ENCODE assay signal across 8 cellular contexts in genomic region chr19:16495982-16496612, GRCh38. TPM values are rescaled to one million over a fixed set of nuclear protein-coding genes. Genes with fewer than 3 reads are reported as not detected.
DNase-seq lines count a peak whose midpoint lies in the region; ATAC-seq, FAIRE-seq and TF ChIP-seq lines count a peak whose summit lies in the region.

C19orf44 (plus strand) TSS chr19:16496394; CDS start chr19:16500793, 4,399 bp downstream.
A gene with protein sequence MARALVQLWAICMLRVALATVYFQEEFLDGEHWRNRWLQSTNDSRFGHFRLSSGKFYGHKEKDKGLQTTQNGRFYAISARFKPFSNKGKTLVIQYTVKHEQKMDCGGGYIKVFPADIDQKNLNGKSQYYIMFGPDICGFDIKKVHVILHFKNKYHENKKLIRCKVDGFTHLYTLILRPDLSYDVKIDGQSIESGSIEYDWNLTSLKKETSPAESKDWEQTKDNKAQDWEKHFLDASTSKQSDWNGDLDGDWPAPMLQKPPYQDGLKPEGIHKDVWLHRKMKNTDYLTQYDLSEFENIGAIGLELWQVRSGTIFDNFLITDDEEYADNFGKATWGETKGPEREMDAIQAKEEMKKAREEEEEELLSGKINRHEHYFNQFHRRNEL (minus strand): TSS chr19:16496167. CDS start chr19:16496129, 38 bp downstream.

- H3K27ac ChIP-seq in adrenal gland (peak within 1 kb of the TSS in 3 of 5 donors; percentile 40 to 70 (median 59)), trophoblast cell (ENCODE audit: low read depth, low read length) (peak within 1 kb of the TSS; percentile 22), transverse colon (peak within 1 kb of the TSS; percentile 78 to 84 (median 82))

- peak in 4 of 6 experiments; percentile 22 to 38 (median 32) for TF ChIP-seq CTCF in adrenal gland (IDR thresholded peaks at IDR 0.05)
- peak in 2 of 5 experiments; percentile 53 to 61 for TF ChIP-seq CTCF in transverse colon (IDR thresholded peaks at IDR 0.05)

- peak; percentile 97 for ATAC-seq in HG02840 (IDR thresholded peaks at IDR 0.05; ENCODE audit: low FRiP score, unreplicated experiment)

- peak within 1 kb of the TSS; percentile 97 for H3K4me2 ChIP-seq in trophoblast cell (ENCODE audit: low read length)

- peak within 1 kb of the TSS; percentile 45 for H2AK5ac ChIP-seq in trophoblast cell (ENCODE audit: low read length)

- H4K12ac ChIP-seq in trophoblast cell (ENCODE audit: low read depth, low read length) = peak within 1 kb of the TSS; percentile 98

- 0 to 3% (median 1%) methylated on average over 14 to 52 of the region's 52 CpGs for WGBS in adrenal gland, 4 donors
- no CpG with 5 or more reads among the region's 52 CpGs for WGBS in trophoblast cell (ENCODE audit: extremely low coverage, insufficient coverage, insufficient read length)
- WGBS in transverse colon (ENCODE audit: low coverage in 1 of 2), 2 donors = 0% methylated on average over 48 of the region's 52 CpGs; no CpG with 5 or more reads in 1 of the 2 donors

- no peak within 1 kb of the TSS for H2BK12ac ChIP-seq in trophoblast cell (ENCODE audit: low read length)

- H3K79me2 ChIP-seq in trophoblast cell (ENCODE audit: control insufficient read depth, insufficient read depth, low read length, poor library complexity) = peaks cover 6% of the 10 kb centered on the region

- H3K9ac ChIP-seq in trophoblast cell (ENCODE audit: low read length) = peak within 1 kb of the TSS; percentile 91

- H3K27me3 ChIP-seq in adrenal gland (no peaks in the 10 kb centered on the region), trophoblast cell (ENCODE audit: insufficient read depth, low read length) (no peaks in the 10 kb centered on the region), transverse colon (no peaks in the 10 kb centered on the region)

- peaks cover 6% of the 10 kb centered on the region for H3K79me1 ChIP-seq in trophoblast cell (ENCODE audit: low read length)

- H3K36me3 ChIP-seq in adrenal gland (replicated peaks in 1 of 2) = peaks cover 0 to 5% of the 10 kb centered on the region in 2 donors
- H3K36me3 ChIP-seq in trophoblast cell (ENCODE audit: control insufficient read depth in 1 of 2, insufficient read depth in 2 of 2, low read length in 2 of 2) = peaks cover 0 to 3% of the 10 kb centered on the region in 2 experiments
- no peaks in the 10 kb centered on the region for H3K36me3 ChIP-seq in transverse colon

- H3K14ac ChIP-seq in trophoblast cell (ENCODE audit: low read length) = peak within 1 kb of the TSS; percentile 94

- H2BK120ac ChIP-seq in trophoblast cell (ENCODE audit: insufficient read depth, low read length, poor library complexity) = peak within 1 kb of the TSS; percentile 71

- TF ChIP-seq POLR2A in GM12892 (IDR thresholded peaks at IDR 0.05; ENCODE audit: low read depth, low read length) (peak; percentile 74), adrenal gland (IDR thresholded peaks at IDR 0.05) (no peak), transverse colon (IDR thresholded peaks at IDR 0.05) (peak; percentile 38)

- intact Hi-C loops in adrenal gland (cut with DNase I) = no loop called here
- intact Hi-C loops in cardiac septum (cut with DNase I) = loop anchor here (1.0 to 5.0 kb wide), 2 partner anchors 24 to 46 kb away; partner anchors contain the start of gene CHERP
- intact Hi-C loops in transverse colon (cut with DNase I; ENCODE audit: low total_unique reads) = no loop called here

- H3K9me3 ChIP-seq in adrenal gland (replicated peaks in 1 of 3) = no peaks in the 10 kb centered on the region
- H3K9me3 ChIP-seq in trophoblast cell (ENCODE audit: insufficient read depth, low read depth, low read length) = peaks cover 2% of the 10 kb centered on the region
- H3K9me3 ChIP-seq in transverse colon = no peaks in the 10 kb centered on the region

- peak within 1 kb of the TSS; percentile 92 for H4K91ac ChIP-seq in trophoblast cell (ENCODE audit: low read depth, low read length)

- in situ Hi-C loops in transverse colon (cut with MboI; ENCODE audit: low pct_ligation_motif_present in 1 of 4, low pct_unique_long_range_greater_than_20kb in 1 of 4, low sequenced_read_pairs in 3 of 4) = no loop called here

- H3K18ac ChIP-seq in trophoblast cell (ENCODE audit: low read length) = peak within 1 kb of the TSS; percentile 81

- peak within 1 kb of the TSS; percentile 88 for H3K4ac ChIP-seq in trophoblast cell (ENCODE audit: low read depth, low read length)

- H2AFZ ChIP-seq in trophoblast cell (ENCODE audit: insufficient read depth, low read length, poor library complexity) = peak within 1 kb of the TSS; percentile 94

- H3K23ac ChIP-seq in trophoblast cell (ENCODE audit: low read length) = no peak within 1 kb of the TSS

- peak within 1 kb of the TSS; percentile 32 to 77 (median 58) for H3K4me3 ChIP-seq in adrenal gland
- H3K4me3 ChIP-seq in trophoblast cell (ENCODE audit: low read depth, low read length) = peak within 1 kb of the TSS; percentile 81
- H3K4me3 ChIP-seq in transverse colon = peak within 1 kb of the TSS; percentile 60 to 81 (median 62)

- peak; percentile 96 for FAIRE-seq in GM12892 (lab: Jason Lieb, UNC)

- H3K4me1 ChIP-seq in adrenal gland (replicated peaks in 1 of 2) (peaks cover 4 to 8% of the 10 kb centered on the region in 2 donors), trophoblast cell (ENCODE audit: control insufficient read depth in 1 of 2, insufficient read depth in 2 of 2, low read length in 2 of 2) (peaks cover 2 to 5% of the 10 kb centered on the region in 2 experiments), transverse colon (peaks cover 4 to 13% (median 8%) of the 10 kb centered on the region in 4 donors)

- peak within 1 kb of the TSS; percentile 60 for H2BK5ac ChIP-seq in trophoblast cell (ENCODE audit: low read depth, low read length, poor library complexity)

- peak within 1 kb of the TSS; percentile 99 for H4K8ac ChIP-seq in trophoblast cell (ENCODE audit: low read depth, low read length)

- DNase-seq in GM12892 (ENCODE audit: insufficient read length) = peak; percentile 90
- peak; percentile 98 for DNase-seq in NCI-H1436 (lab: John Stamatoyannopoulos, UW)
- peak; percentile 97 for DNase-seq in SW480 (ENCODE audit: low spot score)
- peak; percentile 98 to 100 (median 99) for DNase-seq in adrenal gland
- DNase-seq in cardiac septum (ENCODE audit: low spot score) = peak; percentile 99
- DNase-seq in trophoblast cell = peak; percentile 100
- DNase-seq in transverse colon = peak; percentile 99

- TF ChIP-seq EP300 in transverse colon (IDR thresholded peaks at IDR 0.05; ENCODE audit: low read depth) = no peak

RNA-seq across cellular contexts. Expression of gene C19orf44, which starts in this region (rescaled TPM):
- polyA plus RNA-seq in GM12892 (2012; ENCODE audit: missing spikeins) = 2.4 TPM
- total RNA-seq in adrenal gland = 1 to 10 TPM; 3.4 to 9.3 (median 5.6) TPM
- 10 to 100 TPM in 1 of 3 donors, 1 to 10 TPM in 2; 4.8 to 12.1 (median 5.9) TPM for polyA plus RNA-seq in adrenal gland
- 3.1 TPM for total RNA-seq in cardiac septum
- 2.6 and 2.7 TPM in 2 replicates for polyA plus RNA-seq in trophoblast cell (2013)
- total RNA-seq in transverse colon = 1 to 10 TPM in 2 of 4 donors, under 1 TPM in 2; 0.20 to 6.7 (median 1.6) TPM

RNA-seq across cellular contexts. Expression of the second gene that starts in this region (rescaled TPM):
- polyA plus RNA-seq in GM12892 (2012; ENCODE audit: missing spikeins) = not detected
- under 1 TPM in 1 of 8 donors, not detected in 7; 0.41 TPM for total RNA-seq in adrenal gland
- under 1 TPM in 2 of 3 donors, not detected in 1; 0.07 to 0.11 TPM for polyA plus RNA-seq in adrenal gland
- total RNA-seq in cardiac septum = not detected
- polyA plus RNA-seq in trophoblast cell (2013) = 0.12 and 0.25 TPM in 2 replicates
- total RNA-seq in transverse colon = not detected

Comparison
In these comparisons a context has a peak if more than half of its experiments do, and no peak if none do; other contexts are left out.
1. Peak in every context shown above with its lines: DNase-seq, ATAC-seq, H3K4me3 ChIP-seq and H3K27ac ChIP-seq.
2. POLR2A ChIP-seq: peak in GM12892 (single experiment) and transverse colon (single experiment); none in adrenal gland (0 of 2).
3. H3K27ac ChIP-seq: peak in every context shown above with its lines; median percentile 82 in transverse colon; 59 in adrenal gland; 22 in trophoblast cell.